39 cellular contexts compared by ENCODE assay signal in the genomic region with DNA sequence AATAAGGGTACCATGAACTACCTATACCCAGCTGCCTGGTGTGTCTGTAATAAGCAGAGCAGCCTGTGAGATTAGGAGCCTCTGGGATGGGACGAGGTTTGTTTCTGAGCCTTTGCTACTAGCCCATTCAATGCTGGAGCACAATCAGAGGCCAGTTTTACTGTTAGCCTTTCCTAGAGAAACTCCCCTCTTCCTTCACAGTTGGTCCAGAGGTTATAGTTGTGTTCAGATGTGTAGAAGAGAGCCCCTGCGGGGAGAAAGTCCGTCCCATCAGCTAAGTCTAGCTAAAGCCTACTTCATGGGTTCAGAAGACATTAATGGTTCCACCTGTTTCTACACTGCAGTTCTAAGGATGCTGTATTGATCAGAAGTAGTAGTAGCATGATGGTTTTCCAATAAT.
"Had no signal": no experiment of that assay in that cellular context is flagged by ENCODE, and none has a peak within 500 bp of the region (broad histone marks: within the 10 kb centered on the region; RNA-seq: fewer than 3 reads in every experiment).

No MANE protein-coding gene starts in this region.

- FAIRE-seq: astrocyte, bronchial epithelial cell had no signal

- H3K27ac ChIP-seq: adrenal gland, ascending aorta, body of pancreas, brain microvascular endothelial cell, breast epithelium, cardiac muscle cell had no signal

- H3K4me3 ChIP-seq: adrenal gland, ascending aorta, body of pancreas, breast epithelium, cardiac muscle cell had no signal

- H3K27me3 ChIP-seq: adrenal gland, ascending aorta, body of pancreas, breast epithelium, cardiac muscle cell had no signal

- H3K4me1 Mint-ChIP-seq: activated naive CD4-positive, alpha-beta T cell treated with anti-CD3 and anti-CD28 coated beads, Interleukin-2, amount 10 ng/mL, durations not matched to agents 7 days and 5 days; activated naive CD8-positive, alpha-beta T cell treated with anti-CD3 and anti-CD28 coated beads for 36 hours; activated naive CD8-positive, alpha-beta T cell treated with anti-CD3 and anti-CD28 coated beads, Interleukin-2, amount 50 U/mL, for 24 hours; brain had no signal

- H3K9me3 ChIP-seq: adrenal gland, ascending aorta, body of pancreas, breast epithelium had no signal

- H3K4me3 Mint-ChIP-seq: activated naive CD4-positive, alpha-beta T cell treated with anti-CD3 and anti-CD28 coated beads for 36 hours; activated naive CD4-positive, alpha-beta T cell treated with anti-CD3 and anti-CD28 coated beads, Interleukin-2, amount 10 ng/mL, durations not matched to agents 7 days and 5 days; activated naive CD4-positive, alpha-beta T cell treated with anti-CD3 and anti-CD28 coated beads, Interleukin-2, amount 50 U/mL, for 24 hours; activated naive CD8-positive, alpha-beta T cell; activated naive CD8-positive, alpha-beta T cell treated with anti-CD3 and anti-CD28 coated beads for 36 hours; activated naive CD8-positive, alpha-beta T cell treated with anti-CD3 and anti-CD28 coated beads, Interleukin-2, amount 10 ng/mL, durations not matched to agents 7 days and 5 days; activated naive CD8-positive, alpha-beta T cell treated with anti-CD3 and anti-CD28 coated beads, Interleukin-2, amount 50 U/mL, for 24 hours; activated T-cell treated with anti-CD3 and anti-CD28 coated beads, Interleukin-2, amount 50 U/mL, for 24 hours; activated T-cell treated with anti-CD3 and anti-CD28 coated beads, Interleukin-2, amount 50 U/mL, for 4 hours; activated T-cell treated with anti-CD3 and anti-CD28 coated beads, Interleukin-2, amount 50 U/mL, for 72 hours; activated T-helper 1 cell treated with anti-CD3 and anti-CD28 coated beads, Interleukin-12 subunit alpha, Interleukin-12 subunit beta, Interleukin-2, Interleukin-4 antibody, amounts not matched to agents 30 ng/mL and 10 ng/mL and 1 ng/mL, durations not matched to agents 14 hours and 24 hours and 36 hours; activated T-helper 17 cell treated with anti-CD3 and anti-CD28 coated beads, Interleukin-2, amount 50 U/mL, for 72 hours; brain; central memory CD8-positive, alpha-beta T cell had no signal

- H3K27ac Mint-ChIP-seq: activated naive CD4-positive, alpha-beta T cell treated with anti-CD3 and anti-CD28 coated beads for 36 hours; activated naive CD4-positive, alpha-beta T cell treated with anti-CD3 and anti-CD28 coated beads, Interleukin-2, amount 10 ng/mL, durations not matched to agents 7 days and 5 days; activated naive CD4-positive, alpha-beta T cell treated with anti-CD3 and anti-CD28 coated beads, Interleukin-2, amount 50 U/mL, for 24 hours; activated naive CD4-positive, alpha-beta T cell treated with anti-CD3 and anti-CD28 coated beads, Interleukin-2, amount 50 U/mL, for 72 hours; activated naive CD8-positive, alpha-beta T cell; activated naive CD8-positive, alpha-beta T cell treated with anti-CD3 and anti-CD28 coated beads for 36 hours; activated naive CD8-positive, alpha-beta T cell treated with anti-CD3 and anti-CD28 coated beads, Interleukin-2, amount 10 ng/mL, durations not matched to agents 7 days and 5 days; activated naive CD8-positive, alpha-beta T cell treated with anti-CD3 and anti-CD28 coated beads, Interleukin-2, amount 50 U/mL, for 24 hours; activated T-cell treated with anti-CD3 and anti-CD28 coated beads, Interleukin-2, amount 50 U/mL, for 24 hours; activated T-cell treated with anti-CD3 and anti-CD28 coated beads, Interleukin-2, amount 50 U/mL, for 72 hours; activated T-helper 1 cell treated with anti-CD3 and anti-CD28 coated beads, Interleukin-12 subunit alpha, Interleukin-12 subunit beta, Interleukin-2, Interleukin-4 antibody, amounts not matched to agents 30 ng/mL and 10 ng/mL and 1 ng/mL, durations not matched to agents 14 hours and 24 hours and 36 hours; activated T-helper 17 cell treated with anti-CD3 and anti-CD28 coated beads, Interleukin-2, amount 50 U/mL, for 72 hours; activated T-helper 2 cell treated with anti-CD3 and anti-CD28 coated beads, Interferon-gamma antibody, Interleukin-2, Interleukin-4, amounts not matched to agents 10 μg/mL and 5 μg/mL and 100 μg/mL, durations not matched to agents 14 hours and 24 hours and 36 hours; brain had no signal

- DNase-seq: activated effector memory CD4-positive, alpha-beta T cell treated with anti-CD3 and anti-CD28 coated beads, Interleukin-2, amount 50 U/mL, for 16 hours; activated effector memory CD4-positive, alpha-beta T cell treated with Interleukin-2 at 50 U/mL for 16 hours; activated gamma-delta T cell; activated gamma-delta T cell treated with Interleukin-2 at 50 U/mL for 16 hours; activated naive CD4-positive, alpha-beta T cell; activated naive CD4-positive, alpha-beta T cell treated with anti-CD3 and anti-CD28 coated beads for 36 hours; activated naive CD4-positive, alpha-beta T cell treated with anti-CD3 and anti-CD28 coated beads, Interleukin-2, amount 10 ng/mL, durations not matched to agents 7 days and 5 days; activated naive CD4-positive, alpha-beta T cell treated with anti-CD3 and anti-CD28 coated beads, Interleukin-2, amount 50 U/mL, for 16 hours; activated naive CD4-positive, alpha-beta T cell treated with Interleukin-2 at 50 U/mL for 16 hours; activated naive CD8-positive, alpha-beta T cell treated with anti-CD3 and anti-CD28 coated beads for 36 hours; activated naive CD8-positive, alpha-beta T cell treated with anti-CD3 and anti-CD28 coated beads, Interleukin-2, amount 10 ng/mL, durations not matched to agents 7 days and 5 days; activated naive CD8-positive, alpha-beta T cell treated with anti-CD3 and anti-CD28 coated beads, Interleukin-2, amount 50 U/mL, for 24 hours; activated T-cell treated with anti-CD3 and anti-CD28 coated beads, Interleukin-2, amount 50 U/mL, for 24 hours; activated T-cell treated with anti-CD3 and anti-CD28 coated beads, Interleukin-2, amount 50 U/mL, for 4 hours; activated T-cell treated with anti-CD3 and anti-CD28 coated beads, Interleukin-2, amount 50 U/mL, for 48 hours; activated T-cell treated with anti-CD3 and anti-CD28 coated beads, Interleukin-2, amount 50 U/mL, for 72 hours; adrenal gland; amniotic stem cell; amygdala; anterior cingulate cortex; aorta; body of pancreas; brain microvascular endothelial cell; caudate nucleus; central memory CD4-positive, alpha-beta T cell; cerebellar nuclear complex had no signal

- H3K27me3 Mint-ChIP-seq: activated naive CD4-positive, alpha-beta T cell treated with anti-CD3 and anti-CD28 coated beads, Interleukin-2, amount 10 ng/mL, durations not matched to agents 7 days and 5 days; activated naive CD4-positive, alpha-beta T cell treated with anti-CD3 and anti-CD28 coated beads, Interleukin-2, amount 50 U/mL, for 24 hours; activated naive CD8-positive, alpha-beta T cell; activated naive CD8-positive, alpha-beta T cell treated with anti-CD3 and anti-CD28 coated beads for 36 hours; activated naive CD8-positive, alpha-beta T cell treated with anti-CD3 and anti-CD28 coated beads, Interleukin-2, amount 10 ng/mL, durations not matched to agents 7 days and 5 days; activated naive CD8-positive, alpha-beta T cell treated with anti-CD3 and anti-CD28 coated beads, Interleukin-2, amount 50 U/mL, for 24 hours; activated T-cell treated with anti-CD3 and anti-CD28 coated beads, Interleukin-2, amount 50 U/mL, for 24 hours; activated T-helper 17 cell treated with anti-CD3 and anti-CD28 coated beads, Interleukin-2, amount 50 U/mL, for 72 hours; central memory CD8-positive, alpha-beta T cell had no signal

- ATAC-seq: activated naive CD4-positive, alpha-beta T cell treated with anti-CD3 and anti-CD28 coated beads, Interleukin-2, amount 50 U/mL, for 72 hours; activated naive CD8-positive, alpha-beta T cell treated with anti-CD3 and anti-CD28 coated beads, Interleukin-2, amount 50 U/mL, for 24 hours; activated T-cell treated with anti-CD3 and anti-CD28 coated beads, Interleukin-2, amount 50 U/mL, for 4 hours; activated T-cell treated with anti-CD3 and anti-CD28 coated beads, Interleukin-2, amount 50 U/mL, for 72 hours; activated T-helper 17 cell treated with anti-CD3 and anti-CD28 coated beads, Interleukin-2, amount 50 U/mL, for 72 hours; body of pancreas had no signal

- H3K4me1 ChIP-seq: adrenal gland, ascending aorta, body of pancreas, breast epithelium had no signal

- H3K9me3 Mint-ChIP-seq: activated naive CD4-positive, alpha-beta T cell treated with anti-CD3 and anti-CD28 coated beads for 36 hours; activated naive CD4-positive, alpha-beta T cell treated with anti-CD3 and anti-CD28 coated beads, Interleukin-2, amount 10 ng/mL, durations not matched to agents 7 days and 5 days; activated naive CD4-positive, alpha-beta T cell treated with anti-CD3 and anti-CD28 coated beads, Interleukin-2, amount 50 U/mL, for 24 hours; activated naive CD4-positive, alpha-beta T cell treated with anti-CD3 and anti-CD28 coated beads, Interleukin-2, amount 50 U/mL, for 72 hours; activated naive CD8-positive, alpha-beta T cell treated with anti-CD3 and anti-CD28 coated beads for 36 hours; activated naive CD8-positive, alpha-beta T cell treated with anti-CD3 and anti-CD28 coated beads, Interleukin-2, amount 10 ng/mL, durations not matched to agents 7 days and 5 days; activated naive CD8-positive, alpha-beta T cell treated with anti-CD3 and anti-CD28 coated beads, Interleukin-2, amount 50 U/mL, for 24 hours; activated T-cell treated with anti-CD3 and anti-CD28 coated beads, Interleukin-2, amount 50 U/mL, for 24 hours; activated T-cell treated with anti-CD3 and anti-CD28 coated beads, Interleukin-2, amount 50 U/mL, for 4 hours; activated T-cell treated with anti-CD3 and anti-CD28 coated beads, Interleukin-2, amount 50 U/mL, for 72 hours; activated T-helper 1 cell treated with anti-CD3 and anti-CD28 coated beads, Interleukin-12 subunit alpha, Interleukin-12 subunit beta, Interleukin-2, Interleukin-4 antibody, amounts not matched to agents 30 ng/mL and 10 ng/mL and 1 ng/mL, durations not matched to agents 14 hours and 24 hours and 36 hours; activated T-helper 17 cell treated with anti-CD3 and anti-CD28 coated beads, Interleukin-2, amount 50 U/mL, for 72 hours; activated T-helper 2 cell treated with anti-CD3 and anti-CD28 coated beads, Interferon-gamma antibody, Interleukin-2, Interleukin-4, amounts not matched to agents 10 μg/mL and 5 μg/mL and 100 μg/mL, durations not matched to agents 14 hours and 24 hours and 36 hours; brain; central memory CD8-positive, alpha-beta T cell had no signal
